1 cellular context compared by ENCODE assay signal in the genomic region with DNA sequence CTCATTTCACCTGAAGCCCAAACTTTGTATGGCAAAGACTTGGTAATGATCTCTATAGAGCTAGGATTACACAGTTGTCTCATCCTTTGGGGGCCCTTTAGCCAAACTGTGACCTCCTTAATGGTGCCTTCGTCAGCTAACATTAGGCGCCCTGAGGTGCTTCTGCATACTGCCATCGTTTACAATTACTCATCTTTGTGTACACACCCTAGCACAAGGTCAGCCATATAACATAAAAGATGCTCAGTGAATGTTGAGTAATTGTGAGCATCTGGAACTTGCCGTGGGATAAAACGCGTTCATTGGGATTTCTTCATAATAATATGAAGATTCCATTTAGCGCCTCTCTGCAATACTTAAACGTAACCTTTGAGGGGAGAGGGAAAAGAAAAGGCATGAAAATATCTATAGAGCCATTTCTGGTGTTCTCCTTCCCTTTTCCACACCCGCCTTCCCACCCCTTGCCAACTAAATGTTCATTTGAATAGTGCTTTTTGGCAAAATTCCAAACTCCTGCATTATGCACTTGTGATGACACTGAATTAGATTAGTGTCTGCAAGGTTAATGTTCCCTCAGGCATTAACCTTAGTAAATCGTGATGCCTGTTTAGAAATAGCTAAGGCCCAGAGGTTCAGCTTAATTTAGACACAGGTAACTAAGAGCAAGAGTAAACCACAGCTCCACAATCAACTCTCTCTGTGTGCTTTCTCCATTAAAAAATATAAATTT.
A peak's percentile ranks its signal among the peaks of the same experiment; 100 is the strongest.
TF ChIP-seq lines count a peak whose summit lies in the region.

No MANE protein-coding gene starts in this region.

TF ChIP-seq in HepG2, 621 proteins besides CTCF, POLR2A, EP300 and RAD21 (continued from another document):
- TF ChIP-seq, protein P1, sequence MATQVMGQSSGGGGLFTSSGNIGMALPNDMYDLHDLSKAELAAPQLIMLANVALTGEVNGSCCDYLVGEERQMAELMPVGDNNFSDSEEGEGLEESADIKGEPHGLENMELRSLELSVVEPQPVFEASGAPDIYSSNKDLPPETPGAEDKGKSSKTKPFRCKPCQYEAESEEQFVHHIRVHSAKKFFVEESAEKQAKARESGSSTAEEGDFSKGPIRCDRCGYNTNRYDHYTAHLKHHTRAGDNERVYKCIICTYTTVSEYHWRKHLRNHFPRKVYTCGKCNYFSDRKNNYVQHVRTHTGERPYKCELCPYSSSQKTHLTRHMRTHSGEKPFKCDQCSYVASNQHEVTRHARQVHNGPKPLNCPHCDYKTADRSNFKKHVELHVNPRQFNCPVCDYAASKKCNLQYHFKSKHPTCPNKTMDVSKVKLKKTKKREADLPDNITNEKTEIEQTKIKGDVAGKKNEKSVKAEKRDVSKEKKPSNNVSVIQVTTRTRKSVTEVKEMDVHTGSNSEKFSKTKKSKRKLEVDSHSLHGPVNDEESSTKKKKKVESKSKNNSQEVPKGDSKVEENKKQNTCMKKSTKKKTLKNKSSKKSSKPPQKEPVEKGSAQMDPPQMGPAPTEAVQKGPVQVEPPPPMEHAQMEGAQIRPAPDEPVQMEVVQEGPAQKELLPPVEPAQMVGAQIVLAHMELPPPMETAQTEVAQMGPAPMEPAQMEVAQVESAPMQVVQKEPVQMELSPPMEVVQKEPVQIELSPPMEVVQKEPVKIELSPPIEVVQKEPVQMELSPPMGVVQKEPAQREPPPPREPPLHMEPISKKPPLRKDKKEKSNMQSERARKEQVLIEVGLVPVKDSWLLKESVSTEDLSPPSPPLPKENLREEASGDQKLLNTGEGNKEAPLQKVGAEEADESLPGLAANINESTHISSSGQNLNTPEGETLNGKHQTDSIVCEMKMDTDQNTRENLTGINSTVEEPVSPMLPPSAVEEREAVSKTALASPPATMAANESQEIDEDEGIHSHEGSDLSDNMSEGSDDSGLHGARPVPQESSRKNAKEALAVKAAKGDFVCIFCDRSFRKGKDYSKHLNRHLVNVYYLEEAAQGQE (IDR thresholded peaks at IDR 0.05; ENCODE audit: borderline replicate concordance in 1 of 2, low read depth in 1 of 2, low read length in 2 of 2), result no peak
- no peak for TF ChIP-seq ZNF552 (CRISPR knock-in tag; IDR thresholded peaks at IDR 0.05; ENCODE audit: borderline replicate concordance)
- TF ChIP-seq, protein P2, sequence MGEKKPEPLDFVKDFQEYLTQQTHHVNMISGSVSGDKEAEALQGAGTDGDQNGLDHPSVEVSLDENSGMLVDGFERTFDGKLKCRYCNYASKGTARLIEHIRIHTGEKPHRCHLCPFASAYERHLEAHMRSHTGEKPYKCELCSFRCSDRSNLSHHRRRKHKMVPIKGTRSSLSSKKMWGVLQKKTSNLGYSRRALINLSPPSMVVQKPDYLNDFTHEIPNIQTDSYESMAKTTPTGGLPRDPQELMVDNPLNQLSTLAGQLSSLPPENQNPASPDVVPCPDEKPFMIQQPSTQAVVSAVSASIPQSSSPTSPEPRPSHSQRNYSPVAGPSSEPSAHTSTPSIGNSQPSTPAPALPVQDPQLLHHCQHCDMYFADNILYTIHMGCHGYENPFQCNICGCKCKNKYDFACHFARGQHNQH (CRISPR knock-in tag; IDR thresholded peaks at IDR 0.05), result no peak
- TF ChIP-seq JUND (CRISPR knock-in tag; IDR thresholded peaks at IDR 0.05), result no peak
- TF ChIP-seq RBM22 (optimal IDR thresholded peaks at IDR 0.05; ENCODE audit: low read length), result peak; percentile 35
- no peak for TF ChIP-seq GATA4 (IDR thresholded peaks at IDR 0.05; ENCODE audit: borderline replicate concordance, low read depth)
- no peak for TF ChIP-seq KAT7 (CRISPR knock-in tag; IDR thresholded peaks at IDR 0.05; ENCODE audit: borderline replicate concordance)
- TF ChIP-seq ZBTB3 (CRISPR knock-in tag; IDR thresholded peaks at IDR 0.05; ENCODE audit: borderline replicate concordance, low read depth), result no peak
- TF ChIP-seq SPEN (CRISPR knock-in tag; IDR thresholded peaks at IDR 0.05; ENCODE audit: low read depth), result no peak
- TF ChIP-seq ZNF547 (CRISPR knock-in tag; IDR thresholded peaks at IDR 0.05), result no peak
- TF ChIP-seq, protein P3, sequence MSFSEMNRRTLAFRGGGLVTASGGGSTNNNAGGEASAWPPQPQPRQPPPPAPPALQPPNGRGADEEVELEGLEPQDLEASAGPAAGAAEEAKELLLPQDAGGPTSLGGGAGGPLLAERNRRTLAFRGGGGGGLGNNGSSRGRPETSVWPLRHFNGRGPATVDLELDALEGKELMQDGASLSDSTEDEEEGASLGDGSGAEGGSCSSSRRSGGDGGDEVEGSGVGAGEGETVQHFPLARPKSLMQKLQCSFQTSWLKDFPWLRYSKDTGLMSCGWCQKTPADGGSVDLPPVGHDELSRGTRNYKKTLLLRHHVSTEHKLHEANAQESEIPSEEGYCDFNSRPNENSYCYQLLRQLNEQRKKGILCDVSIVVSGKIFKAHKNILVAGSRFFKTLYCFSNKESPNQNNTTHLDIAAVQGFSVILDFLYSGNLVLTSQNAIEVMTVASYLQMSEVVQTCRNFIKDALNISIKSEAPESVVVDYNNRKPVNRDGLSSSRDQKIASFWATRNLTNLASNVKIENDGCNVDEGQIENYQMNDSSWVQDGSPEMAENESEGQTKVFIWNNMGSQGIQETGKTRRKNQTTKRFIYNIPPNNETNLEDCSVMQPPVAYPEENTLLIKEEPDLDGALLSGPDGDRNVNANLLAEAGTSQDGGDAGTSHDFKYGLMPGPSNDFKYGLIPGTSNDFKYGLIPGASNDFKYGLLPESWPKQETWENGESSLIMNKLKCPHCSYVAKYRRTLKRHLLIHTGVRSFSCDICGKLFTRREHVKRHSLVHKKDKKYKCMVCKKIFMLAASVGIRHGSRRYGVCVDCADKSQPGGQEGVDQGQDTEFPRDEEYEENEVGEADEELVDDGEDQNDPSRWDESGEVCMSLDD (CRISPR knock-in tag; IDR thresholded peaks at IDR 0.05; ENCODE audit: borderline replicate concordance), result no peak
- TF ChIP-seq, protein P4, sequence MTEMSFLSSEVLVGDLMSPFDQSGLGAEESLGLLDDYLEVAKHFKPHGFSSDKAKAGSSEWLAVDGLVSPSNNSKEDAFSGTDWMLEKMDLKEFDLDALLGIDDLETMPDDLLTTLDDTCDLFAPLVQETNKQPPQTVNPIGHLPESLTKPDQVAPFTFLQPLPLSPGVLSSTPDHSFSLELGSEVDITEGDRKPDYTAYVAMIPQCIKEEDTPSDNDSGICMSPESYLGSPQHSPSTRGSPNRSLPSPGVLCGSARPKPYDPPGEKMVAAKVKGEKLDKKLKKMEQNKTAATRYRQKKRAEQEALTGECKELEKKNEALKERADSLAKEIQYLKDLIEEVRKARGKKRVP (CRISPR knock-in tag; IDR thresholded peaks at IDR 0.05), result peak in 1 of 2 experiments; percentile 67; a peak in 2 of 4 replicates
- no peak for TF ChIP-seq MBNL3 (CRISPR knock-in tag; conservative IDR thresholded peaks at IDR 0.05)
- TF ChIP-seq PHF5A (CRISPR knock-in tag; IDR thresholded peaks at IDR 0.05; ENCODE audit: low read depth, unreplicated experiment), result no peak
- TF ChIP-seq, protein P5, sequence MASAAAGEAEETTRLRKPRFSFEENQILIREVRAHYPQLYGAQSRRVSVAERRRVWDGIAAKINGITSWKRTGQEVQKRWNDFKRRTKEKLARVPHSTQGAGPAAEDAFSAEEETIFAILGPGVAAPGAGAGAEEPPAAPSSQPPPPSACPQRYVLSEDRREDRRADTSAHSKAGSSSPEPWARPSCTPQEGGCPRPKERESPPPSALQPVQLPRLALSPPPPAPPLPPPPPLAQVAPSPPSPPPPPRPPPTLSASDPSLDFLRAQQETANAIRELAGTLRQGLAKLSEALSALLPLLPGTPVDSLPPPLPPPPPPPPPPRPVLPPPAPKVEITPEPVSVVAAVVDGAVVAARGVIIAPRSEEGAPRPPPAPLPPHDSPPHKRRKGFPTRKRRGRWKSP (CRISPR knock-in tag; IDR thresholded peaks at IDR 0.05), result no peak
- TF ChIP-seq TSC22D2 (CRISPR knock-in tag; IDR thresholded peaks at IDR 0.05; ENCODE audit: borderline replicate concordance), result 0 out of 2 replicates have a peak, but pooled peaks have one; percentile 25
- no peak for TF ChIP-seq ZNF350 (CRISPR knock-in tag; IDR thresholded peaks at IDR 0.05; ENCODE audit: borderline replicate concordance, low read depth)
- TF ChIP-seq FIP1L1 (IDR thresholded peaks at IDR 0.05; ENCODE audit: borderline replicate concordance, insufficient read depth, low read depth, low read length), result no peak
TF ChIP-seq in HepG2: peak in this region for 51.
